8 cellular contexts compared by ENCODE assay signal in genomic region chr11:117097567-117098268, GRCh38. TPM values are rescaled to one million over a fixed set of nuclear protein-coding genes. Genes with fewer than 3 reads are reported as not detected.
DNase-seq lines count a peak whose midpoint lies in the region; ATAC-seq and TF ChIP-seq lines count a peak whose summit lies in the region.

No MANE protein-coding gene starts in this region.

- no peaks in the 10 kb centered on the region for H3K27me3 Mint-ChIP-seq in activated T-helper 17 cell treated with anti-CD3 and anti-CD28 coated beads, Interleukin-2, amount 50 U/mL, for 72 hours

- H3K14ac ChIP-seq in neuronal stem cell (ENCODE audit: low read length) = peak overlapping the region; percentile 91

- no peak for TF ChIP-seq CTCF in HFF-Myc (IDR thresholded peaks at IDR 0.05; ENCODE audit: low read depth, low read length, missing control alignments)
- no peak for TF ChIP-seq CTCF in fibroblast of the aortic adventitia (IDR thresholded peaks at IDR 0.05; ENCODE audit: insufficient read depth, low read length)

- ATAC-seq in activated T-helper 17 cell treated with anti-CD3 and anti-CD28 coated beads, Interleukin-2, amount 50 U/mL, for 72 hours (replicated peaks) = peak; percentile 14

- peak overlapping the region; percentile 67 for H3K4me2 ChIP-seq in neuronal stem cell (ENCODE audit: insufficient read depth, low read length, poor library complexity, severe bottlenecking)

- H3K4me1 Mint-ChIP-seq in activated T-helper 17 cell treated with anti-CD3 and anti-CD28 coated beads, Interleukin-2, amount 50 U/mL, for 72 hours = peaks cover 54% of the 10 kb centered on the region

- H3K27me3 ChIP-seq in neuronal stem cell (ENCODE audit: control insufficient read depth in 3 of 3, insufficient read depth in 3 of 3, low read depth in 1 of 3, low read length in 3 of 3) = no peaks in the 10 kb centered on the region

- H2BK12ac ChIP-seq in neuronal stem cell (ENCODE audit: low read length) = peak overlapping the region; percentile 67

- H3K23ac ChIP-seq in neuronal stem cell (ENCODE audit: low read depth, low read length, poor library complexity) = peak overlapping the region; percentile 75

- no peaks in the 10 kb centered on the region for H3K9me3 Mint-ChIP-seq in activated T-helper 17 cell treated with anti-CD3 and anti-CD28 coated beads, Interleukin-2, amount 50 U/mL, for 72 hours

- peak overlapping the region; percentile 99 for H3K27ac Mint-ChIP-seq in activated T-helper 17 cell treated with anti-CD3 and anti-CD28 coated beads, Interleukin-2, amount 50 U/mL, for 72 hours

- peaks cover 22 to 41% of the 10 kb centered on the region in 2 donors for H3K4me1 ChIP-seq in neuronal stem cell (ENCODE audit: control insufficient read depth in 2 of 2, insufficient read depth in 1 of 2, low read depth in 1 of 2, low read length in 2 of 2)

- H2AK5ac ChIP-seq in neuronal stem cell (ENCODE audit: low read depth, low read length) = peak overlapping the region; percentile 68

- peaks cover 5% of the 10 kb centered on the region for H3K79me1 ChIP-seq in neuronal stem cell (ENCODE audit: low read depth, low read length)

- H3K4me3 Mint-ChIP-seq in activated T-helper 17 cell treated with anti-CD3 and anti-CD28 coated beads, Interleukin-2, amount 50 U/mL, for 72 hours = peak overlapping the region; percentile 96

- peak overlapping the region; percentile 99 for H3K9ac ChIP-seq in neuronal stem cell (ENCODE audit: low read depth, low read length, poor library complexity)

- H2BK15ac ChIP-seq in neuronal stem cell (ENCODE audit: low read length) = peak overlapping the region; percentile 25

- no peak overlapping the region for H4K8ac ChIP-seq in neuronal stem cell (ENCODE audit: low read depth, low read length)

- peaks cover 48% of the 10 kb centered on the region for H3K36me3 Mint-ChIP-seq in activated T-helper 17 cell treated with anti-CD3 and anti-CD28 coated beads, Interleukin-2, amount 50 U/mL, for 72 hours (ENCODE audit: low read depth)

- H3K4me3 ChIP-seq in HFF-Myc (replicated peaks; ENCODE audit: low read depth, low read length) = peak overlapping the region; percentile 82
- H3K4me3 ChIP-seq in fibroblast of the aortic adventitia (ENCODE audit: low read depth, low read length) = peak overlapping the region; percentile 87
- H3K4me3 ChIP-seq in neuronal stem cell (ENCODE audit: low read length in 2 of 2) = peak overlapping the region; percentile 84 to 99

- no peak overlapping the region for H4K91ac ChIP-seq in neuronal stem cell (ENCODE audit: low read depth, low read length, poor library complexity)

- peak overlapping the region; percentile 92 for H2AFZ ChIP-seq in neuronal stem cell (ENCODE audit: low read length)

- H3K4ac ChIP-seq in neuronal stem cell (ENCODE audit: low read length) = peak overlapping the region; percentile 70

- peak overlapping the region; percentile 45 for H3K27ac ChIP-seq in neuronal stem cell (replicated peaks; ENCODE audit: low read length)

- no CpG with 5 or more reads among the region's 62 CpGs for WGBS in neuronal stem cell (ENCODE audit: extremely low coverage in 2 of 2, insufficient read length in 2 of 2, insufficient replicate concordance in 1 of 2), 2 donors

- DNase-seq in DMS53 (lab: John Stamatoyannopoulos, UW) (peak; percentile 71), DMS53 treated with DMSO at 0.1 percent for 48 hours (lab: John Stamatoyannopoulos, UW; ENCODE audit: unreplicated experiment) (no peak), HFF-Myc (ENCODE audit: extremely low read depth, low read depth) (no peak), NCI-H1105 (lab: John Stamatoyannopoulos, UW) (peak; percentile 53), fibroblast of the aortic adventitia (ENCODE audit: low read depth) (no peak), neuronal stem cell (ENCODE audit: low spot score) (no peak), H4 (ENCODE audit: low spot score) (no peak)

- H3K18ac ChIP-seq in neuronal stem cell (ENCODE audit: low read length) = peak overlapping the region; percentile 97

- H3K36me3 ChIP-seq in neuronal stem cell (replicated peaks in 1 of 2; ENCODE audit: control insufficient read depth in 2 of 2, insufficient read depth in 2 of 2, low read length in 2 of 2) = no peaks in the 10 kb centered on the region

- peak overlapping the region; percentile 91 for H2BK5ac ChIP-seq in neuronal stem cell (ENCODE audit: low read length)

- H3K9me3 ChIP-seq in neuronal stem cell (replicated peaks in 1 of 2; ENCODE audit: control insufficient read depth in 2 of 2, insufficient read depth in 1 of 2, low read depth in 1 of 2, low read length in 2 of 2) = no peaks in the 10 kb centered on the region

- no peak overlapping the region for H2BK120ac ChIP-seq in neuronal stem cell (ENCODE audit: low read depth, low read length)

RNA-seq across cellular contexts. Expression of gene SIK3, which starts 0.5 kb away (rescaled TPM):
- total RNA-seq in activated T-helper 17 cell treated with anti-CD3 and anti-CD28 coated beads, Interleukin-2, amount 50 U/mL, for 72 hours = 10 to 100 TPM; 41.9 to 55.7 TPM
- 12.8 and 18.4 TPM in 2 replicates for total RNA-seq in fibroblast of the aortic adventitia (ENCODE audit: low replicate concordance)
- 12.3 TPM for polyA plus RNA-seq in neuronal stem cell (2013, experiment 1 of 2)
- polyA plus RNA-seq in neuronal stem cell (2013, experiment 2 of 2) = 13.3 TPM
- 7.7 and 7.8 TPM in 2 replicates for total RNA-seq in H4 (2014; rRNA removed; shearing (Covaris generic))

RNA-seq across cellular contexts. Expression of gene PAFAH1B2, which starts 46.4 kb away (rescaled TPM):
- 10 to 100 TPM; 53.7 to 87.6 TPM for total RNA-seq in activated T-helper 17 cell treated with anti-CD3 and anti-CD28 coated beads, Interleukin-2, amount 50 U/mL, for 72 hours
- 161 and 328 TPM in 2 replicates for total RNA-seq in fibroblast of the aortic adventitia (ENCODE audit: low replicate concordance)
- 89.5 TPM for polyA plus RNA-seq in neuronal stem cell (2013, experiment 1 of 2)
- polyA plus RNA-seq in neuronal stem cell (2013, experiment 2 of 2) = 91.3 TPM
- 103 and 108 TPM in 2 replicates for total RNA-seq in H4 (2014; rRNA removed; shearing (Covaris generic))

Comparison
In these comparisons a context has a peak if more than half of its experiments do, and no peak if none do; other contexts are left out.
1. DNase-seq: peak in DMS53 (single experiment) and NCI-H1105 (single experiment); none in DMS53 treated with DMSO at 0.1 percent for 48 hours (single experiment), HFF-Myc (single experiment), fibroblast of the aortic adventitia (single experiment), neuronal stem cell (single experiment) and H4 (single experiment).
2. Peak in every context shown above with its lines, with median percentiles within 50 percentile points of each other: H3K4me3 ChIP-seq.